Comparison of ENCODE assay signal across 24 cellular contexts in the genomic region with DNA sequence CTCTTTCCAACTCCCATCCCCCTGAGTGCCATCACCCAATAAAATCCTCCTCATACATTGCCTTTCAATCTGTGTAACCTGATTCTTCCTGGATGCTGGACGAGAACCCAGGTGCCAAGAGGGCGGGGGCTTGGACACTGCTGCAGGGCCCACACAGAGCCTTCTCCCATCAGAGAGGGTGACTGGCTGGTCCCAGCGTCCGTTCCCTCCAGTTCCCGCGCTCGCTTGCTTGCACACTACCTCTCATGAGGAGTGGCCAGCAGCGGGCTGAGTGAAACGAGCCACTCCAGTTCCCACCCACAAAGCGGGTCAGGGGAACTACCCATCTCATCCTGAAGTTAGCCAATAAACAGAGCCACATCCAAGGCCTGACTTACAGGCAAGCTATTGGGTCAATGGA.
"Had no signal": no experiment of that assay in that cellular context is flagged by ENCODE, and none has a peak within 500 bp of the region (broad histone marks: within the 10 kb centered on the region; RNA-seq: fewer than 3 reads in every experiment).

No MANE protein-coding gene starts in this region.

- H3K27me3 Mint-ChIP-seq: naive thymus-derived CD4-positive, alpha-beta T cell; stimulated activated naive B cell treated with anti-CD40 and anti-IgM and Interleukin-4, amounts not matched to agents 10 μg/mL and 1 μg/mL and 100 μg/mL, for 72 hours; stimulated activated naive CD8-positive, alpha-beta T cell treated with anti-CD3 and anti-CD28 coated beads, Interleukin-15, Interleukin-2, amounts not matched to agents 100 ng/mL and 50 ng/mL, for 24 hours had no signal

- H3K4me3 Mint-ChIP-seq: naive thymus-derived CD4-positive, alpha-beta T cell; natural killer cell; nephron; neural crest cell; stimulated activated effector memory CD8-positive, alpha-beta T cell treated with anti-CD3 and anti-CD28 coated beads, Interleukin-12 subunit alpha, Interleukin-12 subunit beta, amount 100 ng/mL, for 72 hours; stimulated activated naive B cell treated with anti-CD40 and anti-IgM and Interleukin-4, amounts not matched to agents 10 μg/mL and 1 μg/mL and 100 μg/mL, for 72 hours; stimulated activated naive CD8-positive, alpha-beta T cell treated with anti-CD3 and anti-CD28 coated beads, Interleukin-15, Interleukin-2, amounts not matched to agents 100 ng/mL and 50 ng/mL, for 24 hours had no signal

- H3K9me3 Mint-ChIP-seq: stimulated activated naive B cell treated with anti-CD40 and anti-IgM and Interleukin-4, amounts not matched to agents 10 μg/mL and 1 μg/mL and 100 μg/mL, for 72 hours had no signal

- H3K36me3 Mint-ChIP-seq: naive thymus-derived CD4-positive, alpha-beta T cell; natural killer cell; stimulated activated effector memory CD8-positive, alpha-beta T cell treated with anti-CD3 and anti-CD28 coated beads, Interleukin-12 subunit alpha, Interleukin-12 subunit beta, amount 100 ng/mL, for 72 hours; stimulated activated naive B cell treated with anti-CD40 and anti-IgM and Interleukin-4, amounts not matched to agents 10 μg/mL and 1 μg/mL and 100 μg/mL, for 72 hours had no signal

- ATAC-seq: naive thymus-derived CD4-positive, alpha-beta T cell; natural killer cell; psoas muscle; right cardiac atrium; right lobe of liver; stimulated activated effector memory CD8-positive, alpha-beta T cell treated with anti-CD3 and anti-CD28 coated beads, Interleukin-12 subunit alpha, Interleukin-12 subunit beta, amount 100 ng/mL, for 72 hours; stimulated activated naive B cell treated with anti-CD40 and anti-IgM and Interleukin-4, amounts not matched to agents 10 μg/mL and 1 μg/mL and 100 μg/mL, for 72 hours had no signal

- DNase-seq: naive thymus-derived CD4-positive, alpha-beta T cell; natural killer cell; occipital lobe; ovary; posterior cingulate gyrus; psoas muscle; right cardiac atrium; right lobe of liver; sigmoid colon; small intestine; stimulated activated CD4-positive, alpha-beta T cell treated with anti-CD3 and anti-CD28 coated beads, Interleukin-15, amount 100 ng/mL, for 24 hours; stimulated activated CD4-positive, alpha-beta T cell treated with anti-CD3 and anti-CD28 coated beads, Interleukin-2, amount 100 ng/mL, for 24 hours; stimulated activated CD4-positive, alpha-beta T cell treated with anti-CD3 and anti-CD28 coated beads, Interleukin-2, amount 100 ng/mL, for 48 hours; stimulated activated CD4-positive, alpha-beta T cell treated with anti-CD3 and anti-CD28 coated beads, Interleukin-4, amount 100 ng/mL, for 24 hours; stimulated activated naive B cell treated with anti-CD40 and anti-IgM and Interleukin-4, amounts not matched to agents 10 μg/mL and 1 μg/mL and 100 μg/mL, for 72 hours; stimulated activated naive CD4-positive, alpha-beta T cell treated with Interleukin-2 at 50 U/mL for 16 hours; stomach; thyroid gland; trophoblast cell had no signal

- H3K4me1 Mint-ChIP-seq: natural killer cell; nephron; stimulated activated effector memory CD8-positive, alpha-beta T cell treated with anti-CD3 and anti-CD28 coated beads, Interleukin-12 subunit alpha, Interleukin-12 subunit beta, amount 100 ng/mL, for 72 hours; stimulated activated naive B cell treated with anti-CD40 and anti-IgM and Interleukin-4, amounts not matched to agents 10 μg/mL and 1 μg/mL and 100 μg/mL, for 72 hours had no signal

- H3K27ac Mint-ChIP-seq: naive thymus-derived CD4-positive, alpha-beta T cell; natural killer cell; nephron; progenitor cell of endocrine pancreas; stimulated activated effector memory CD8-positive, alpha-beta T cell treated with anti-CD3 and anti-CD28 coated beads, Interleukin-12 subunit alpha, Interleukin-12 subunit beta, amount 100 ng/mL, for 72 hours; stimulated activated naive B cell treated with anti-CD40 and anti-IgM and Interleukin-4, amounts not matched to agents 10 μg/mL and 1 μg/mL and 100 μg/mL, for 72 hours; stimulated activated naive CD8-positive, alpha-beta T cell treated with anti-CD3 and anti-CD28 coated beads, Interleukin-15, Interleukin-2, amounts not matched to agents 100 ng/mL and 50 ng/mL, for 24 hours had no signal
